17 cellular contexts compared by ENCODE assay signal in the genomic region with DNA sequence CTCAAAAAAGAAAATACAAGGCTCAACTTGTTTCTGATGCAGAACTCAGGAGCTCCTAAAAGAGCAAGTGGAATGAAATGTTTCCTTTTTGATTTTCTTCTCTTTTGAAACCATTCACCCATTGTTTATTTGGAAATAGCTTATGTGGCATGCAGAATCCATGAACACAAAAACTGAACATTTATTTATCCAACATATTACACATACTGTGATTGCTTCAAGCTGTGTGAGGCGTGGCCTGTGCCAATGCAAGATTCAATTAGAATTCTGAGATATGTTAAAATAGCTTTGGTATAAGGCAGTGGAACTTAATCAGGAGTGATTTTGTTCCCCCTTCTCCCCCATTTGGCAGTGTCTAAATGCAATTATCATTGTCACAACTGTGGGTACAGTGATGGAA. TPM values are rescaled to one million over a fixed set of nuclear protein-coding genes. Genes with fewer than 3 reads are reported as not detected.
A peak's percentile ranks its signal among the peaks of the same experiment; 100 is the strongest.
DNase-seq lines count a peak whose midpoint lies in the region; ATAC-seq lines count a peak whose summit lies in the region.
"Had no signal": no experiment of that assay in that cellular context is flagged by ENCODE, and none has a peak within 500 bp of the region (broad histone marks: within the 10 kb centered on the region; RNA-seq: fewer than 3 reads in every experiment).

No MANE protein-coding gene starts in this region.

- no peak overlapping the region for H2BK120ac ChIP-seq in mesenchymal stem cell (ENCODE audit: low read depth, low read length)

- DNase-seq in GM23248 (peak; percentile 19), fibroblast of gingiva (ENCODE audit: low read depth) (peak; percentile 89), mesenchymal stem cell (no peak), Right ventricle myocardium inferior (ENCODE audit: missing footprints) (no peak)
- DNase-seq: CD8-positive, alpha-beta T cell; DMS 273 treated with DMSO at 0.1 percent for 48 hours; DMS79 treated with DMSO at 0.1 percent for 48 hours; KBM-7; NCI-H1105 treated with DMSO at 0.1 percent for 48 hours; NCI-H146; NCI-H2029; RPMI8226; SHP77 had no signal

- H3K79me2 ChIP-seq in GM23248 (ENCODE audit: insufficient read depth) = no peaks in the 10 kb centered on the region

- no peak overlapping the region for H3K4me2 ChIP-seq in GM23248 (ENCODE audit: unreplicated experiment)
- H3K4me2 ChIP-seq in mesenchymal stem cell (ENCODE audit: low read length, poor library complexity, severe bottlenecking) = no peak overlapping the region

- H2BK12ac ChIP-seq in mesenchymal stem cell (ENCODE audit: low read length in 2 of 2) = no peak overlapping the region

- H3K27me3 ChIP-seq in GM23248 (replicated peaks; ENCODE audit: insufficient read depth) (no peaks in the 10 kb centered on the region), mesenchymal stem cell (ENCODE audit: control insufficient read depth in 1 of 2, insufficient read depth in 1 of 2, low read length in 2 of 2) (no peaks in the 10 kb centered on the region)

- in situ Hi-C loops in GM23248 (cut with MboI) = no loop called here

- H3K79me1 ChIP-seq in mesenchymal stem cell (replicated peaks; ENCODE audit: low read length, poor library complexity, severe bottlenecking) = no peaks in the 10 kb centered on the region

- intact Hi-C loops in Right ventricle myocardium inferior (cut with DNase I) = no loop called here

- H3K14ac ChIP-seq in mesenchymal stem cell (ENCODE audit: low read length in 2 of 2) = no peak overlapping the region

- H3K23ac ChIP-seq in mesenchymal stem cell (ENCODE audit: low read length in 2 of 2) = no peak overlapping the region

- H2BK15ac ChIP-seq in mesenchymal stem cell (ENCODE audit: low read depth, poor library complexity, severe bottlenecking) = no peak overlapping the region

- H3K4me3 ChIP-seq in GM23248 (no peak overlapping the region), mesenchymal stem cell (ENCODE audit: insufficient read depth in 1 of 2, low read depth in 1 of 2, low read length in 2 of 2) (peak overlapping the region in 1 of 2 experiments; percentile 56)

- no peak overlapping the region for H3K9ac ChIP-seq in GM23248
- peak overlapping the region; percentile 76 for H3K9ac ChIP-seq in mesenchymal stem cell (ENCODE audit: low read length)

- no peak overlapping the region for H3K27ac ChIP-seq in GM23248
- peak overlapping the region; percentile 29 for H3K27ac ChIP-seq in angular gyrus (ENCODE audit: low read depth, low read length)
- H3K27ac ChIP-seq in mesenchymal stem cell (ENCODE audit: low read length, poor library complexity, severe bottlenecking) = no peak overlapping the region
- H3K27ac ChIP-seq: C4-2B had no signal

- H3K36me3 ChIP-seq in GM23248 (ENCODE audit: low read depth) (no peaks in the 10 kb centered on the region), mesenchymal stem cell (ENCODE audit: control insufficient read depth in 1 of 2, insufficient read depth in 2 of 2, low read depth in 1 of 2, low read length in 2 of 2) (no peaks in the 10 kb centered on the region)

- no peak overlapping the region for H4K8ac ChIP-seq in mesenchymal stem cell (ENCODE audit: low read length)

- peaks cover 41% of the 10 kb centered on the region for H3K4me1 ChIP-seq in GM23248 (ENCODE audit: insufficient read depth)
- H3K4me1 ChIP-seq in mesenchymal stem cell (ENCODE audit: control insufficient read depth, insufficient read depth, low read depth, low read length) = no peaks in the 10 kb centered on the region

- H3K9me2 ChIP-seq in GM23248 (ENCODE audit: insufficient read depth) = no peaks in the 10 kb centered on the region

- H4K91ac ChIP-seq in mesenchymal stem cell (ENCODE audit: low read length) = no peak overlapping the region

- H2BK5ac ChIP-seq in mesenchymal stem cell (ENCODE audit: low read depth, low read length, poor library complexity, severe bottlenecking) = no peak overlapping the region

- H4K20me1 ChIP-seq in GM23248 (ENCODE audit: insufficient read depth) = no peaks in the 10 kb centered on the region

- 51 to 55% methylated on average over 1 of the region's 1 CpG for WGBS in GM23248 (ENCODE audit: low coverage in 1 of 2, low lambda C conversion rate in 2 of 2, missing lambda C conversion rate in 2 of 2), 2 experiments
- 100% methylated on average over 1 of the region's 1 CpG for WGBS in mesenchymal stem cell

- no peak overlapping the region for H2AK5ac ChIP-seq in mesenchymal stem cell (ENCODE audit: low read length, severe bottlenecking)

- H3K9me3 ChIP-seq in GM23248 (ENCODE audit: low read depth) (no peaks in the 10 kb centered on the region), mesenchymal stem cell (ENCODE audit: control insufficient read depth, low read length) (no peaks in the 10 kb centered on the region)

- no peak overlapping the region for H3K18ac ChIP-seq in mesenchymal stem cell (ENCODE audit: low read depth in 1 of 2, low read length in 2 of 2)

- no peak overlapping the region for H3K4ac ChIP-seq in mesenchymal stem cell (ENCODE audit: low read depth in 1 of 2, low read length in 2 of 2)

- peaks cover 16% of the 10 kb centered on the region for H3F3A ChIP-seq in GM23248 (ENCODE audit: insufficient read depth)

- ATAC-seq in HG03457 (IDR thresholded peaks at IDR 0.05; ENCODE audit: unreplicated experiment) (no peak), GM19035 (IDR thresholded peaks at IDR 0.05; ENCODE audit: unreplicated experiment) (no peak), Right ventricle myocardium inferior (no peak)
- ATAC-seq: CD8-positive, alpha-beta T cell had no signal

- H2AFZ ChIP-seq in GM23248 (peak overlapping the region; percentile 62; the same call in 1 of the 2 replicates), mesenchymal stem cell (ENCODE audit: low read depth, low read length) (no peak overlapping the region)

RNA-seq across cellular contexts. Expression of gene CARMIL1, which starts 45.9 kb away (rescaled TPM):
- 6.3 and 10.9 TPM in 2 replicates for total RNA-seq in GM23248 (2014; rRNA removed; shearing (Covaris generic))
- polyA plus RNA-seq in GM23248 (2016; fragmentation: Nextera tagmentation; extraction: Ambion mirVana) = 11.0 and 11.9 TPM in 2 replicates
- 1.4 TPM for polyA plus RNA-seq in mesenchymal stem cell (2013, experiment 1 of 2)
- 1.7 TPM for polyA plus RNA-seq in mesenchymal stem cell (2013, experiment 2 of 2)
- total RNA-seq in Right ventricle myocardium inferior = 5.4 TPM

Comparison
In these comparisons a context has a peak if more than half of its experiments do, and no peak if none do; other contexts are left out.
1. DNase-seq: peak in GM23248 (single experiment) and fibroblast of gingiva (single experiment); none in mesenchymal stem cell (single experiment) and Right ventricle myocardium inferior (single experiment).